In genomic region chr5:172282277-172283019, GRCh38 we compare ENCODE assay signal across 8 cellular contexts. TPM values are rescaled to one million over a fixed set of nuclear protein-coding genes. Genes with fewer than 3 reads are reported as not detected.
DNase-seq lines count a peak whose midpoint lies in the region; ATAC-seq and TF ChIP-seq lines count a peak whose summit lies in the region.

No MANE protein-coding gene starts in this region.

- H3K27me3 Mint-ChIP-seq in activated CD4-positive, alpha-beta T cell treated with anti-CD3 and anti-CD28 coated beads, Interleukin-2, amount 10 ng/mL, durations not matched to agents 24 days and 14 days, result peaks cover 21% of the 10 kb centered on the region
- H3K27me3 Mint-ChIP-seq in activated CD8-positive, alpha-beta T cell treated with anti-CD3 and anti-CD28 coated beads, Interleukin-2, amount 10 ng/mL, durations not matched to agents 7 days and 5 days (ENCODE audit: low read depth), result peaks cover 5% of the 10 kb centered on the region

- peaks cover 12% of the 10 kb centered on the region; the same call in 1 of the 2 replicates for H3K4me1 ChIP-seq in iPS-20b (ENCODE audit: insufficient read depth, low read length)
- H3K4me1 ChIP-seq in suprapubic skin, result peaks cover 36% of the 10 kb centered on the region

- H3K4me3 ChIP-seq in iPS-20b (ENCODE audit: low read length) (peak overlapping the region; percentile 95), suprapubic skin (peak overlapping the region; percentile 67)

- ATAC-seq in activated CD8-positive, alpha-beta T cell treated with anti-CD3 and anti-CD28 coated beads, Interleukin-2, amount 10 ng/mL, durations not matched to agents 7 days and 5 days, result no peak
- no peak for ATAC-seq in GM21619 (IDR thresholded peaks at IDR 0.05; ENCODE audit: unreplicated experiment)

- WGBS in suprapubic skin, result 7% methylated on average over 13 of the region's 13 CpGs

- H3K36me3 ChIP-seq in iPS-20b (ENCODE audit: insufficient read depth, low read depth, low read length), result peaks cover 8% of the 10 kb centered on the region; the same call in 1 of the 2 replicates
- no peaks in the 10 kb centered on the region for H3K36me3 ChIP-seq in suprapubic skin

- peak overlapping the region; percentile 93 for H3K9ac ChIP-seq in iPS-20b (ENCODE audit: low read depth, low read length)

- intact Hi-C loops in activated CD4-positive, alpha-beta T cell treated with anti-CD3 and anti-CD28 coated beads, Interleukin-2, amount 10 ng/mL, durations not matched to agents 24 days and 14 days (cut with micrococcal nuclease), result loop anchor here (1.0 to 10.0 kb wide), 5 partner anchors 7 to 772 kb away; partner anchors contain the start of genes CREBRF and STK10

- H3K4me3 Mint-ChIP-seq in activated CD4-positive, alpha-beta T cell treated with anti-CD3 and anti-CD28 coated beads, Interleukin-2, amount 10 ng/mL, durations not matched to agents 24 days and 14 days, result peak overlapping the region; percentile 89
- H3K4me3 Mint-ChIP-seq in activated CD8-positive, alpha-beta T cell treated with anti-CD3 and anti-CD28 coated beads, Interleukin-2, amount 10 ng/mL, durations not matched to agents 7 days and 5 days, result peak overlapping the region; percentile 88

- TF ChIP-seq POLR2A in suprapubic skin (IDR thresholded peaks at IDR 0.05), result no peak

- POLR2A ChIA-PET in activated CD8-positive, alpha-beta T cell treated with anti-CD3 and anti-CD28 coated beads, Interleukin-2, amount 10 ng/mL, durations not matched to agents 7 days and 5 days (lab: Charles Lee), result interaction anchor here (0.5 to 1.2 kb wide), 5 partner anchors 94 to 275 kb away, joined by 3 to 7 read pairs (median 3); partner anchors contain the start of genes FBXW11 and STK10

- peak overlapping the region; percentile 41 for H3K27ac ChIP-seq in iPS-20b (ENCODE audit: low read length)
- peak overlapping the region; percentile 83 for H3K27ac ChIP-seq in suprapubic skin

- no peaks in the 10 kb centered on the region; the same call in 1 of the 2 replicates for H3K27me3 ChIP-seq in iPS-20b (ENCODE audit: insufficient read depth, low read length)
- no peaks in the 10 kb centered on the region for H3K27me3 ChIP-seq in suprapubic skin

- no peaks in the 10 kb centered on the region for H3K9me3 ChIP-seq in iPS-20b (ENCODE audit: insufficient read depth, low read depth, low read length)
- no peaks in the 10 kb centered on the region for H3K9me3 ChIP-seq in suprapubic skin

- no peaks in the 10 kb centered on the region for H3K9me3 Mint-ChIP-seq in activated CD4-positive, alpha-beta T cell treated with anti-CD3 and anti-CD28 coated beads, Interleukin-2, amount 10 ng/mL, durations not matched to agents 24 days and 14 days
- no peaks in the 10 kb centered on the region for H3K9me3 Mint-ChIP-seq in activated CD8-positive, alpha-beta T cell treated with anti-CD3 and anti-CD28 coated beads, Interleukin-2, amount 10 ng/mL, durations not matched to agents 7 days and 5 days (ENCODE audit: insufficient read depth)

- peak overlapping the region; percentile 81 for H3K27ac Mint-ChIP-seq in activated CD4-positive, alpha-beta T cell treated with anti-CD3 and anti-CD28 coated beads, Interleukin-2, amount 10 ng/mL, durations not matched to agents 24 days and 14 days
- H3K27ac Mint-ChIP-seq in activated CD8-positive, alpha-beta T cell treated with anti-CD3 and anti-CD28 coated beads, Interleukin-2, amount 10 ng/mL, durations not matched to agents 7 days and 5 days, result peak overlapping the region; percentile 76

- DNase-seq in activated CD4-positive, alpha-beta T cell treated with anti-CD3 and anti-CD28 coated beads, Interleukin-2, amount 10 ng/mL, durations not matched to agents 24 days and 14 days, result no peak
- DNase-seq in activated CD4-positive, alpha-beta T cell treated with anti-CD3 and anti-CD28 coated beads for 1 hour, result no peak
- DNase-seq in activated CD8-positive, alpha-beta T cell treated with anti-CD3 and anti-CD28 coated beads, Interleukin-2, amount 10 ng/mL, durations not matched to agents 7 days and 5 days, result no peak
- DNase-seq in suprapubic skin (ENCODE audit: low spot score in 2 of 2) (no peak), NCI-H526 (lab: John Stamatoyannopoulos, UW) (no peak), HT-29 (ENCODE audit: low spot score) (no peak)

- no peak for TF ChIP-seq CTCF in suprapubic skin (IDR thresholded peaks at IDR 0.05)

- H3K4me1 Mint-ChIP-seq in activated CD4-positive, alpha-beta T cell treated with anti-CD3 and anti-CD28 coated beads, Interleukin-2, amount 10 ng/mL, durations not matched to agents 24 days and 14 days, result peaks cover 23% of the 10 kb centered on the region
- peaks cover 22% of the 10 kb centered on the region for H3K4me1 Mint-ChIP-seq in activated CD8-positive, alpha-beta T cell treated with anti-CD3 and anti-CD28 coated beads, Interleukin-2, amount 10 ng/mL, durations not matched to agents 7 days and 5 days (ENCODE audit: low read depth)

- TF ChIP-seq EP300 in suprapubic skin (IDR thresholded peaks at IDR 0.05), result no peak

- peaks cover 2% of the 10 kb centered on the region for H3K36me3 Mint-ChIP-seq in activated CD4-positive, alpha-beta T cell treated with anti-CD3 and anti-CD28 coated beads, Interleukin-2, amount 10 ng/mL, durations not matched to agents 24 days and 14 days (ENCODE audit: low read depth)
- H3K36me3 Mint-ChIP-seq in activated CD8-positive, alpha-beta T cell treated with anti-CD3 and anti-CD28 coated beads, Interleukin-2, amount 10 ng/mL, durations not matched to agents 7 days and 5 days (ENCODE audit: low read depth), result peaks cover 9% of the 10 kb centered on the region

- CTCF ChIA-PET in activated CD8-positive, alpha-beta T cell treated with anti-CD3 and anti-CD28 coated beads, Interleukin-2, amount 10 ng/mL, durations not matched to agents 7 days and 5 days (lab: Charles Lee), result interaction anchor here (0.7 to 4.0 kb wide), 22 partner anchors 8 to 371 kb away, joined by 3 to 37 read pairs (median 4); partner anchors contain the start of gene STK10

RNA-seq across cellular contexts. Expression of gene UBTD2, which starts 1.1 kb away (rescaled TPM):
- 5.5 and 6.3 TPM in 2 replicates for total RNA-seq in activated CD4-positive, alpha-beta T cell treated with anti-CD3 and anti-CD28 coated beads, Interleukin-2, amount 10 ng/mL, durations not matched to agents 24 days and 14 days
- total RNA-seq in activated CD8-positive, alpha-beta T cell treated with anti-CD3 and anti-CD28 coated beads, Interleukin-2, amount 10 ng/mL, durations not matched to agents 7 days and 5 days, result 10 to 100 TPM; 12.0 to 12.8 TPM
- 10 to 100 TPM in 3 of 4 donors, 1 to 10 TPM in 1; 7.0 to 14.6 (median 12.8) TPM for total RNA-seq in suprapubic skin
- total RNA-seq in HT-29 (2014; rRNA removed; shearing (Covaris generic)), result 5.9 and 9.0 TPM in 2 replicates
